ENCODE assay signal across 1 cellular context in genomic region chr2:24360050-24360962, GRCh38.
TF ChIP-seq lines count a peak whose summit lies in the region.

TSS of gene ITSN2 (minus strand) at chr2:24360536. CDS start at chr2:24328082, 32,454 bp downstream.

TF ChIP-seq in K562, 482 proteins besides CTCF, POLR2A, EP300 and RAD21 (continued from another document and continues in another):
- TF ChIP-seq CREB3 (tag; conservative IDR thresholded peaks at IDR 0.05; ENCODE audit: low read depth) (no peak), ZNF311 (CRISPR knock-in tag; IDR thresholded peaks at IDR 0.05) (no peak), XRCC3 (IDR thresholded peaks at IDR 0.05) (no peak), ZNF398 (CRISPR knock-in tag; IDR thresholded peaks at IDR 0.05) (no peak), ID3 (CRISPR knock-in tag; IDR thresholded peaks at IDR 0.05) (no peak), ID3 (tag; IDR thresholded peaks at IDR 0.05) (no peak; the same call in 1 of the 2 replicates), CLOCK (CRISPR knock-in tag; IDR thresholded peaks at IDR 0.05; ENCODE audit: borderline replicate concordance) (no peak), NR2C2 (CRISPR knock-in tag; IDR thresholded peaks at IDR 0.05) (no peak), NR2C2 (tag; IDR thresholded peaks at IDR 0.05) (peak; percentile 40; the same call in 1 of the 2 replicates), AFF4 (CRISPR knock-in tag; IDR thresholded peaks at IDR 0.05) (no peak), USF1 (CRISPR knock-in tag; IDR thresholded peaks at IDR 0.05) (no peak), TRIM25 (IDR thresholded peaks at IDR 0.05; ENCODE audit: borderline replicate concordance) (no peak), TAL1 (IDR thresholded peaks at IDR 0.05) (no peak), CREB1 (IDR thresholded peaks at IDR 0.05) (peak; percentile 77), CREB1 (CRISPR knock-in tag; IDR thresholded peaks at IDR 0.05) (peak; percentile 51; the same call in 1 of the 2 replicates), CBX8 (IDR thresholded peaks at IDR 0.05; ENCODE audit: borderline replicate concordance, extremely low read depth, low read depth, low read length, poor library complexity, severe bottlenecking) (no peak), ZNF778 (CRISPR knock-in tag; IDR thresholded peaks at IDR 0.05) (no peak), GTF2B (IDR thresholded peaks at IDR 0.05; ENCODE audit: extremely low read depth, insufficient read length) (no peak), ZFP91 (CRISPR knock-in tag; IDR thresholded peaks at IDR 0.05) (no peak), UBTF (IDR thresholded peaks at IDR 0.05; ENCODE audit: borderline replicate concordance in 1 of 2, low read depth in 2 of 2, low read length in 2 of 2) (peak; percentile 52 to 62; a peak in 1 of 4 replicates), TSC22D4 (tag; IDR thresholded peaks at IDR 0.05) (no peak), STAG1 (CRISPR knock-in tag; IDR thresholded peaks at IDR 0.05; ENCODE audit: borderline replicate concordance) (no peak), CREB5 (CRISPR knock-in tag; IDR thresholded peaks at IDR 0.05) (no peak), RBM17 (IDR thresholded peaks at IDR 0.05; ENCODE audit: borderline replicate concordance, low read depth, low read length) (no peak), IRF1 (CRISPR knock-in tag; IDR thresholded peaks at IDR 0.05; ENCODE audit: borderline replicate concordance) (no peak), SMAD3 (CRISPR knock-in tag; conservative IDR thresholded peaks at IDR 0.05) (no peak), XRCC4 (IDR thresholded peaks at IDR 0.05; ENCODE audit: extremely low read depth, insufficient read depth, insufficient read length) (no peak), PHB2 (IDR thresholded peaks at IDR 0.05; ENCODE audit: low read depth) (no peak), ZBTB8A (IDR thresholded peaks at IDR 0.05; ENCODE audit: partially characterized antibody) (no peak), ZFP1 (CRISPR knock-in tag; IDR thresholded peaks at IDR 0.05) (no peak), POLR2B (IDR thresholded peaks at IDR 0.05; ENCODE audit: low read depth, partially characterized antibody) (peak; percentile 54), CTBP1 (IDR thresholded peaks at IDR 0.05; ENCODE audit: borderline replicate concordance) (peak; percentile 83; the same call in 1 of the 2 replicates), HMG20B (CRISPR knock-in tag; IDR thresholded peaks at IDR 0.05) (no peak), ARNT (IDR thresholded peaks at IDR 0.05) (no peak), ZZZ3 (IDR thresholded peaks at IDR 0.05) (no peak), MEIS2 (IDR thresholded peaks at IDR 0.05; ENCODE audit: partially characterized antibody) (peak; percentile 22), FOXP1 (CRISPR knock-in tag; IDR thresholded peaks at IDR 0.05) (peak; percentile 31; the same call in 1 of the 2 replicates), ZNF785 (CRISPR knock-in tag; IDR thresholded peaks at IDR 0.05) (no peak), ZNF717 (CRISPR knock-in tag; IDR thresholded peaks at IDR 0.05) (no peak), MYC (IDR thresholded peaks at IDR 0.05; ENCODE audit: low read depth, low read length) (no peak), MYC (CRISPR knock-in tag; IDR thresholded peaks at IDR 0.05; ENCODE audit: borderline replicate concordance, low read depth) (no peak), JUN (IDR thresholded peaks at IDR 0.05; ENCODE audit: borderline replicate concordance, low read depth, low read length) (no peak), JUN (CRISPR knock-in tag; IDR thresholded peaks at IDR 0.05; ENCODE audit: borderline replicate concordance) (peak; percentile 15; the same call in 1 of the 2 replicates)
